In genomic region chr16:11462861-11463260, GRCh38 we compare ENCODE assay signal across 9 cellular contexts.
"Had no signal": no experiment of that assay in that cellular context is flagged by ENCODE, and none has a peak within 500 bp of the region (broad histone marks: within the 10 kb centered on the region; RNA-seq: fewer than 3 reads in every experiment).

No MANE protein-coding gene starts in this region.

- H3K36me3 ChIP-seq: HAP-1 had no signal

- H3K9me3 ChIP-seq: HAP-1 had no signal

- H3K27ac Mint-ChIP-seq: HFFc6 had no signal

- H3K9ac ChIP-seq: GM23248 had no signal

- H2AFZ ChIP-seq: GM23248 had no signal

- H3K9me3 Mint-ChIP-seq: HFFc6, IgD-negative memory B cell had no signal

- DNase-seq: GM23248, GOT3, H7, HFFc6, KBM-7 had no signal

- H3K4me3 Mint-ChIP-seq: HFFc6, IgD-negative memory B cell had no signal

- ATAC-seq: HCT116 had no signal

- H3K27ac ChIP-seq: GM23248, HL-60 had no signal

- H3K4me1 ChIP-seq: HAP-1 had no signal

- H3K4me3 ChIP-seq: GM23248, HAP-1 had no signal
